9 cellular contexts compared by ENCODE assay signal in the genomic region with DNA sequence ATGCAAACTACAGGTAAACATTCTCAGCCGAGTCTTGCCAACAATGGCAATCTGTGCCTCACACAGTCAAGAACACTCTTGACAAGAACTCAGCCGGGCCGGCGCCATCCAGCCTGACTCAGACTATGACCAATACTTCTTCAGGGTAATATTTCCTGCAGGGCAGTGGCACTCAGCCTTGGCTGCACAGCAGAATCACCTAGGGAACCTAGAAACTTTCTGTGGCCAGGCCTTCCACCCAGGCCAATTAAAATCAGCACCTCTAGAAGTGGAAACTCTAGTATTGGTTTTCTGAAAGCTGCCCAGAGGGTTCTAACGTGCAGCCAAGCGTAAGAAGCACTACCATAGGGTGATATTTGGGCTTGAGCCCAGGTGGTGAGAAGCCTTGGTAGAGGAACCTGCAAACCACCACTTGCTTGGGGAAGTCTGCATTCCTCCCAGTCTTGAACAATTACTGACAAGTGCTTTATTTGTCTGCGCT.
DNase-seq lines count a peak whose midpoint lies in the region; ATAC-seq, FAIRE-seq and TF ChIP-seq lines count a peak whose summit lies in the region.
"Had no signal": no experiment of that assay in that cellular context is flagged by ENCODE, and none has a peak within 500 bp of the region (broad histone marks: within the 10 kb centered on the region; RNA-seq: fewer than 3 reads in every experiment).

No MANE protein-coding gene starts in this region.

- no peak overlapping the region for H3K4me3 ChIP-seq in Panc1 (ENCODE audit: low read depth in 2 of 2, low read length in 2 of 2)
- no peak overlapping the region for H3K4me3 ChIP-seq in HepG2 (replicated peaks in 1 of 3; ENCODE audit: insufficient read depth in 1 of 3, low read depth in 2 of 3, low read length in 3 of 3)

- CTCF ChIA-PET in Panc1 (lab: Charles Lee): no interaction called here
- CTCF ChIA-PET in HepG2 (lab: Yijun Ruan, JAX; ENCODE audit: low intra/inter-chr PET ratio, low total read pairs): no interaction called here

- TF ChIP-seq POLR2A in HepG2 (IDR thresholded peaks at IDR 0.05; ENCODE audit: insufficient read depth in 1 of 2, low read depth in 2 of 2, low read length in 2 of 2): no peak

- no peak overlapping the region for H2AFZ ChIP-seq in HepG2 (ENCODE audit: low read length)

- H3K27me3 Mint-ChIP-seq in activated naive CD8-positive, alpha-beta T cell treated with anti-CD3 and anti-CD28 coated beads, Interleukin-2, amount 50 U/mL, for 24 hours: no peaks in the 10 kb centered on the region
- peaks cover 8% of the 10 kb centered on the region for H3K27me3 Mint-ChIP-seq in nephron progenitor cell (ENCODE audit: low read depth, poor library complexity)

- POLR2A ChIA-PET in Panc1 (lab: Charles Lee) (no interaction called here), HepG2 (lab: Yijun Ruan, JAX) (no interaction called here)

- H3K9ac ChIP-seq in HepG2 (ENCODE audit: insufficient read depth, low read depth, low read length): no peak overlapping the region

- no peak overlapping the region for H3K4me2 ChIP-seq in HepG2 (ENCODE audit: low read depth, low read length)

- H3K27ac Mint-ChIP-seq in activated naive CD8-positive, alpha-beta T cell treated with anti-CD3 and anti-CD28 coated beads, Interleukin-2, amount 50 U/mL, for 24 hours: no peak overlapping the region
- H3K27ac Mint-ChIP-seq in nephron progenitor cell: no peak overlapping the region

- 71% methylated on average over 7 of the region's 7 CpGs for whole genome bisulfite sequencing in HepG2 (ENCODE audit: low lambda C conversion rate)

- in situ Hi-C loops in Panc1 (cut with HindIII; ENCODE audit: low pct_unique_long_range_greater_than_20kb, low sequenced_read_pairs) (no loop called here), HepG2 (cut with HindIII; ENCODE audit: extremely low pct_ligation_motif_present, low pct_unique_long_range_greater_than_20kb) (no loop called here)

- H3K9me3 ChIP-seq in Panc1 (ENCODE audit: control insufficient read depth, insufficient read depth, low read depth, low read length): no peaks in the 10 kb centered on the region
- H3K9me3 ChIP-seq in HepG2 (ENCODE audit: low read length): no peaks in the 10 kb centered on the region

- H3K36me3 ChIP-seq in Panc1 (ENCODE audit: control insufficient read depth, insufficient read depth, low read length) (no peaks in the 10 kb centered on the region), HepG2 (replicated peaks in 1 of 2; ENCODE audit: control insufficient read depth in 1 of 2, insufficient read depth in 2 of 2, low read length in 2 of 2) (no peaks in the 10 kb centered on the region)

- no peaks in the 10 kb centered on the region for H4K20me1 ChIP-seq in HepG2 (ENCODE audit: insufficient read depth, low read length)

- no peaks in the 10 kb centered on the region for H3K79me2 ChIP-seq in HepG2 (ENCODE audit: insufficient read depth, low read length)

- BruUV-seq in Panc1 (replicated peaks; lab: Mats Ljungman, UMichigan): no TSS peak
- no TSS peak for BruUV-seq in HepG2 (replicated peaks; lab: Mats Ljungman, UMichigan)

- no peaks in the 10 kb centered on the region for H3K4me1 Mint-ChIP-seq in activated naive CD8-positive, alpha-beta T cell treated with anti-CD3 and anti-CD28 coated beads, Interleukin-2, amount 50 U/mL, for 24 hours
- H3K4me1 Mint-ChIP-seq in nephron progenitor cell: peaks cover 7% of the 10 kb centered on the region

- intact Hi-C loops in Panc1 (cut with micrococcal nuclease; ENCODE audit: unreplicated experiment): no loop called here
- intact Hi-C loops in HepG2 (cut with micrococcal nuclease; ENCODE audit: unreplicated experiment): no loop called here

- no peaks in the 10 kb centered on the region for H3K9me3 Mint-ChIP-seq in activated naive CD8-positive, alpha-beta T cell treated with anti-CD3 and anti-CD28 coated beads, Interleukin-2, amount 50 U/mL, for 24 hours
- peaks cover 14% of the 10 kb centered on the region for H3K9me3 Mint-ChIP-seq in nephron progenitor cell

- no peak for FAIRE-seq in HepG2 (lab: Jason Lieb, UNC)

- TF ChIP-seq CTCF in Panc1 (IDR thresholded peaks at IDR 0.05) (no peak), HepG2 (CRISPR knock-in tag; IDR thresholded peaks at IDR 0.05) (no peak), nephron progenitor cell (IDR thresholded peaks at IDR 0.05) (no peak)

- H3K36me3 Mint-ChIP-seq in activated naive CD8-positive, alpha-beta T cell treated with anti-CD3 and anti-CD28 coated beads, Interleukin-2, amount 50 U/mL, for 24 hours (ENCODE audit: low read depth): peaks cover 2% of the 10 kb centered on the region
- peaks cover 4% of the 10 kb centered on the region for H3K36me3 Mint-ChIP-seq in nephron progenitor cell (ENCODE audit: low read depth)

- peak; percentile 80 for DNase-seq in EH (ENCODE audit: low read depth)
- DNase-seq in Panc1 (ENCODE audit: low read depth, low spot score): no peak
- DNase-seq in kidney tubule cell (ENCODE audit: low spot score): peak; percentile 99
- no peak for DNase-seq in HepG2 (ENCODE audit: low spot score)
- DNase-seq in activated naive CD8-positive, alpha-beta T cell treated with anti-CD3 and anti-CD28 coated beads, Interleukin-2, amount 50 U/mL, for 24 hours: no peak
- DNase-seq in DMS 273 treated with DMSO at 0.1 percent for 48 hours (lab: John Stamatoyannopoulos, UW): no peak
- no peak for DNase-seq in nephron progenitor cell
- DNase-seq: activated CD4-positive, alpha-beta T cell treated with anti-CD3 and anti-CD28 coated beads, Interleukin-2, amount 50 U/mL, for 48 hours had no signal

- H3K27ac ChIP-seq in Panc1 (ENCODE audit: low read length): no peak overlapping the region
- H3K27ac ChIP-seq in HepG2 (ENCODE audit: extremely low read length, insufficient read depth, low read length): no peak overlapping the region

- no peak overlapping the region for H3K4me3 Mint-ChIP-seq in activated naive CD8-positive, alpha-beta T cell treated with anti-CD3 and anti-CD28 coated beads, Interleukin-2, amount 50 U/mL, for 24 hours
- no peak overlapping the region for H3K4me3 Mint-ChIP-seq in nephron progenitor cell

- peak; percentile 74 for ATAC-seq in HG02588 (IDR thresholded peaks at IDR 0.05; ENCODE audit: unreplicated experiment)
- peak; percentile 98 for ATAC-seq in Panc1
- no peak for ATAC-seq in HepG2
- no peak for ATAC-seq in activated naive CD8-positive, alpha-beta T cell treated with anti-CD3 and anti-CD28 coated beads, Interleukin-2, amount 50 U/mL, for 24 hours

- no peaks in the 10 kb centered on the region; the same call in 1 of the 2 replicates for H3K4me1 ChIP-seq in Panc1 (ENCODE audit: control insufficient read depth, insufficient read depth, low read length)
- H3K4me1 ChIP-seq in HepG2 (ENCODE audit: insufficient read depth, low read length): peaks cover 28% of the 10 kb centered on the region

- TF ChIP-seq EP300 in HepG2 (IDR thresholded peaks at IDR 0.05; ENCODE audit: low read depth in 2 of 2, low read length in 2 of 2): no peak
- no peak for TF ChIP-seq EP300 in HepG2 (CRISPR knock-in tag; IDR thresholded peaks at IDR 0.05; ENCODE audit: borderline replicate concordance)

- H3K27me3 ChIP-seq in Panc1 (ENCODE audit: control insufficient read depth, insufficient read depth, low read length): no peaks in the 10 kb centered on the region
- no peaks in the 10 kb centered on the region for H3K27me3 ChIP-seq in HepG2 (ENCODE audit: control insufficient read depth in 1 of 2, insufficient read depth in 2 of 2, low read length in 2 of 2)

- TF ChIP-seq RAD21 in HepG2 (CRISPR knock-in tag; IDR thresholded peaks at IDR 0.05): no peak

TF ChIP-seq in HepG2, 621 proteins besides CTCF, POLR2A, EP300 and RAD21 (continues in another document):
- TF ChIP-seq RBFOX2 (IDR thresholded peaks at IDR 0.05; ENCODE audit: low read depth, low read length): no peak
- TF ChIP-seq YEATS2 (CRISPR knock-in tag; IDR thresholded peaks at IDR 0.05; ENCODE audit: borderline replicate concordance): no peak
- no peak for TF ChIP-seq NFYB (CRISPR knock-in tag; IDR thresholded peaks at IDR 0.05)
- TF ChIP-seq ZNF143 (CRISPR knock-in tag; IDR thresholded peaks at IDR 0.05): no peak
- TF ChIP-seq, protein P1, sequence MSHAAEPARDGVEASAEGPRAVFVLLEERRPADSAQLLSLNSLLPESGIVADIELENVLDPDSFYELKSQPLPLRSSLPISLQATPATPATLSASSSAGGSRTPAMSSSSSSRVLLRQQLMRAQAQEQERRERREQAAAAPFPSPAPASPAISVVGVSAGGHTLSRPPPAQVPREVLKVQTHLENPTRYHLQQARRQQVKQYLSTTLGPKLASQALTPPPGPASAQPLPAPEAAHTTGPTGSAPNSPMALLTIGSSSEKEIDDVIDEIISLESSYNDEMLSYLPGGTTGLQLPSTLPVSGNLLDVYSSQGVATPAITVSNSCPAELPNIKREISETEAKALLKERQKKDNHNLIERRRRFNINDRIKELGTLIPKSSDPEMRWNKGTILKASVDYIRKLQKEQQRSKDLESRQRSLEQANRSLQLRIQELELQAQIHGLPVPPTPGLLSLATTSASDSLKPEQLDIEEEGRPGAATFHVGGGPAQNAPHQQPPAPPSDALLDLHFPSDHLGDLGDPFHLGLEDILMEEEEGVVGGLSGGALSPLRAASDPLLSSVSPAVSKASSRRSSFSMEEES (CRISPR knock-in tag; IDR thresholded peaks at IDR 0.05): no peak
- TF ChIP-seq, protein P2, sequence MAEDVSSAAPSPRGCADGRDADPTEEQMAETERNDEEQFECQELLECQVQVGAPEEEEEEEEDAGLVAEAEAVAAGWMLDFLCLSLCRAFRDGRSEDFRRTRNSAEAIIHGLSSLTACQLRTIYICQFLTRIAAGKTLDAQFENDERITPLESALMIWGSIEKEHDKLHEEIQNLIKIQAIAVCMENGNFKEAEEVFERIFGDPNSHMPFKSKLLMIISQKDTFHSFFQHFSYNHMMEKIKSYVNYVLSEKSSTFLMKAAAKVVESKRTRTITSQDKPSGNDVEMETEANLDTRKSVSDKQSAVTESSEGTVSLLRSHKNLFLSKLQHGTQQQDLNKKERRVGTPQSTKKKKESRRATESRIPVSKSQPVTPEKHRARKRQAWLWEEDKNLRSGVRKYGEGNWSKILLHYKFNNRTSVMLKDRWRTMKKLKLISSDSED (CRISPR knock-in tag; IDR thresholded peaks at IDR 0.05): no peak
- TF ChIP-seq, protein P3, sequence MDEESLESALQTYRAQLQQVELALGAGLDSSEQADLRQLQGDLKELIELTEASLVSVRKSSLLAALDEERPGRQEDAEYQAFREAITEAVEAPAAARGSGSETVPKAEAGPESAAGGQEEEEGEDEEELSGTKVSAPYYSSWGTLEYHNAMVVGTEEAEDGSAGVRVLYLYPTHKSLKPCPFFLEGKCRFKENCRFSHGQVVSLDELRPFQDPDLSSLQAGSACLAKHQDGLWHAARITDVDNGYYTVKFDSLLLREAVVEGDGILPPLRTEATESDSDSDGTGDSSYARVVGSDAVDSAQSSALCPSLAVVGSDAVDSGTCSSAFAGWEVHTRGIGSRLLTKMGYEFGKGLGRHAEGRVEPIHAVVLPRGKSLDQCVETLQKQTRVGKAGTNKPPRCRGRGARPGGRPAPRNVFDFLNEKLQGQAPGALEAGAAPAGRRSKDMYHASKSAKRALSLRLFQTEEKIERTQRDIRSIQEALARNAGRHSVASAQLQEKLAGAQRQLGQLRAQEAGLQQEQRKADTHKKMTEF (CRISPR knock-in tag; IDR thresholded peaks at IDR 0.05): no peak
- TF ChIP-seq ZFP36L2 (CRISPR knock-in tag; IDR thresholded peaks at IDR 0.05): no peak
- TF ChIP-seq ZNF563 (CRISPR knock-in tag; IDR thresholded peaks at IDR 0.05): no peak
- no peak for TF ChIP-seq ZNF253 (CRISPR knock-in tag; IDR thresholded peaks at IDR 0.05; ENCODE audit: borderline replicate concordance)

Comparison
In these comparisons a context has a peak if more than half of its experiments do, and no peak if none do; other contexts are left out.
1. DNase-seq: peak in EH (single experiment) and kidney tubule cell (single experiment); none in Panc1 (single experiment), HepG2 (single experiment), activated naive CD8-positive, alpha-beta T cell treated with anti-CD3 and anti-CD28 coated beads, Interleukin-2, amount 50 U/mL, for 24 hours (single experiment), DMS 273 treated with DMSO at 0.1 percent for 48 hours (single experiment) and nephron progenitor cell (single experiment).
2. ATAC-seq: peak in HG02588 (single experiment) and Panc1 (single experiment); none in HepG2 (single experiment) and activated naive CD8-positive, alpha-beta T cell treated with anti-CD3 and anti-CD28 coated beads, Interleukin-2, amount 50 U/mL, for 24 hours (single experiment).